ENCODE assay signal across 18 cellular contexts in genomic region chr11:92969634-92970347, GRCh38. TPM values are rescaled to one million over a fixed set of nuclear protein-coding genes. Genes with fewer than 3 reads are reported as not detected.
A peak's percentile ranks its signal among the peaks of the same experiment; 100 is the strongest.
DNase-seq lines count a peak whose midpoint lies in the region; ATAC-seq, FAIRE-seq and TF ChIP-seq lines count a peak whose summit lies in the region.
"Had no signal": no experiment of that assay in that cellular context is flagged by ENCODE, and none has a peak within 500 bp of the region (broad histone marks: within the 10 kb centered on the region; RNA-seq: fewer than 3 reads in every experiment).

TSS of gene MTNR1B (plus strand) at chr11:92969651. CDS start at chr11:92969726, 75 bp downstream.

- WGBS in liver, result 10% methylated on average over 58 of the region's 58 CpGs
- WGBS in HepG2 (ENCODE audit: low lambda C conversion rate), result 73% methylated on average over 31 of the region's 58 CpGs
- WGBS in endodermal cell (ENCODE audit: insufficient coverage in 1 of 2, insufficient read length in 1 of 2), 2 experiments, result 43 to 45% methylated on average over 22 to 58 of the region's 58 CpGs

- H3K79me2 ChIP-seq in HepG2 (ENCODE audit: insufficient read depth, low read length), result no peaks in the 10 kb centered on the region

- DNase-seq in HepG2 (ENCODE audit: low spot score) (no peak), endodermal cell (no peak), mesothelial cell of epicardium (ENCODE audit: low spot score in 2 of 2, unreplicated experiment in 2 of 2) (no peak), putamen (ENCODE audit: low spot score) (no peak), NCI-H446 (lab: John Stamatoyannopoulos, UW) (no peak)
- no peak for DNase-seq in activated CD4-positive, alpha-beta T cell treated with anti-CD3 and anti-CD28 coated beads for 1 hour
- DNase-seq in activated CD4-positive, alpha-beta T cell treated with anti-CD3 and anti-CD28 coated beads, Interleukin-2, amount 50 U/mL, for 4 hours, result no peak
- DNase-seq: activated gamma-delta T cell; Calu3; lower lobe of right lung; NCI-H1105; NCI-H774; Right ventricle myocardium superior; stimulated activated CD4-positive, alpha-beta T cell treated with anti-CD3 and anti-CD28 coated beads, Interleukin-15, amount 100 ng/mL, for 24 hours had no signal

- TF ChIP-seq POLR2A in HepG2 (IDR thresholded peaks at IDR 0.05; ENCODE audit: insufficient read depth in 1 of 2, low read depth in 2 of 2, low read length in 2 of 2), result no peak

- H3K4me3 Mint-ChIP-seq in endodermal cell, result peak within 1 kb of the TSS; percentile 49
- H3K4me3 Mint-ChIP-seq in mesothelial cell of epicardium, result peak within 1 kb of the TSS; percentile 37

- H3K4me2 ChIP-seq in HepG2 (ENCODE audit: low read depth, low read length), result no peak within 1 kb of the TSS

- H3K36me3 Mint-ChIP-seq in endodermal cell (ENCODE audit: low read depth), result no peaks in the 10 kb centered on the region
- no peaks in the 10 kb centered on the region for H3K36me3 Mint-ChIP-seq in mesothelial cell of epicardium

- H3K4me3 ChIP-seq in liver (ENCODE audit: low read depth in 1 of 3, low read length in 3 of 3) (peak within 1 kb of the TSS in 2 of 3 donors; percentile 22 to 36), HepG2 (replicated peaks in 1 of 3; ENCODE audit: insufficient read depth in 1 of 3, low read depth in 2 of 3, low read length in 3 of 3) (no peak within 1 kb of the TSS), endodermal cell (ENCODE audit: low read length) (peak within 1 kb of the TSS; percentile 69)
- H3K4me3 ChIP-seq: lower lobe of right lung, upper lobe of left lung had no signal

- H3K4me1 ChIP-seq in liver (ENCODE audit: control insufficient read depth in 4 of 4, insufficient read depth in 4 of 4, low read length in 3 of 4), result peaks cover 0 to 12% (median 6%) of the 10 kb centered on the region in 4 donors
- peaks cover 2% of the 10 kb centered on the region for H3K4me1 ChIP-seq in HepG2 (ENCODE audit: insufficient read depth, low read length)
- H3K4me1 ChIP-seq in endodermal cell (ENCODE audit: control insufficient read depth, insufficient read depth, low read length), result no peaks in the 10 kb centered on the region
- H3K4me1 ChIP-seq: lower lobe of right lung had no signal

- no peak within 1 kb of the TSS for H2AFZ ChIP-seq in HepG2 (ENCODE audit: low read length)

- H3K9me3 ChIP-seq in liver (ENCODE audit: control insufficient read depth in 4 of 4, low read length in 3 of 4) (no peaks in the 10 kb centered on the region), HepG2 (ENCODE audit: low read length) (no peaks in the 10 kb centered on the region), endodermal cell (ENCODE audit: control insufficient read depth, low read length) (no peaks in the 10 kb centered on the region)
- H3K9me3 ChIP-seq: lower lobe of right lung, upper lobe of left lung had no signal

- H3K27me3 ChIP-seq in liver (ENCODE audit: control insufficient read depth in 4 of 4, insufficient read depth in 4 of 4, low read length in 3 of 4) (peaks cover 0 to 3% (median 0%) of the 10 kb centered on the region in 4 donors), HepG2 (ENCODE audit: control insufficient read depth in 1 of 2, insufficient read depth in 2 of 2, low read length in 2 of 2) (peaks cover 0 to 8% of the 10 kb centered on the region in 2 experiments; a peak in 1 of 5 replicates), endodermal cell (ENCODE audit: control insufficient read depth, insufficient read depth, low read length, poor library complexity, severe bottlenecking) (peaks cover 34% of the 10 kb centered on the region)

- no peaks in the 10 kb centered on the region for H4K20me1 ChIP-seq in HepG2 (ENCODE audit: insufficient read depth, low read length)

- TF ChIP-seq EP300 in HepG2 (IDR thresholded peaks at IDR 0.05; ENCODE audit: low read depth in 2 of 2, low read length in 2 of 2), result no peak
- TF ChIP-seq EP300 in HepG2 (CRISPR knock-in tag; IDR thresholded peaks at IDR 0.05; ENCODE audit: borderline replicate concordance), result no peak

- intact Hi-C loops in HepG2 (cut with micrococcal nuclease; ENCODE audit: unreplicated experiment), result no loop called here

- no TSS peak for BruUV-seq in HepG2 (replicated peaks; lab: Mats Ljungman, UMichigan)

- CTCF ChIA-PET in HepG2 (lab: Yijun Ruan, JAX; ENCODE audit: low intra/inter-chr PET ratio, low total read pairs), result no interaction called here

- H3K27ac ChIP-seq in liver (ENCODE audit: low read depth in 1 of 2, low read length in 2 of 2), result no peak within 1 kb of the TSS
- no peak within 1 kb of the TSS for H3K27ac ChIP-seq in HepG2 (ENCODE audit: extremely low read length, insufficient read depth, low read length)
- no peak within 1 kb of the TSS for H3K27ac ChIP-seq in endodermal cell (ENCODE audit: low read depth, low read length)
- H3K27ac ChIP-seq: lower lobe of right lung, upper lobe of left lung had no signal

- ATAC-seq in HepG2, result no peak

- H3K27me3 Mint-ChIP-seq in endodermal cell (ENCODE audit: insufficient read depth) (peaks cover 50% of the 10 kb centered on the region), mesothelial cell of epicardium (ENCODE audit: low read depth) (peaks cover 82% of the 10 kb centered on the region)

- H3K4me1 Mint-ChIP-seq in endodermal cell (peaks cover 9% of the 10 kb centered on the region), mesothelial cell of epicardium (no peaks in the 10 kb centered on the region)

- H3K9me3 Mint-ChIP-seq in endodermal cell (no peaks in the 10 kb centered on the region), mesothelial cell of epicardium (peaks cover 4% of the 10 kb centered on the region)

- in situ Hi-C loops in HepG2 (cut with HindIII; ENCODE audit: extremely low pct_ligation_motif_present, low pct_unique_long_range_greater_than_20kb), result no loop called here

- no peaks in the 10 kb centered on the region for H3K36me3 ChIP-seq in liver (ENCODE audit: control insufficient read depth in 4 of 4, insufficient read depth in 3 of 4, low read depth in 1 of 4, low read length in 3 of 4)
- H3K36me3 ChIP-seq in HepG2 (replicated peaks in 1 of 2; ENCODE audit: control insufficient read depth in 1 of 2, insufficient read depth in 2 of 2, low read length in 2 of 2), result no peaks in the 10 kb centered on the region
- no peaks in the 10 kb centered on the region for H3K36me3 ChIP-seq in endodermal cell (ENCODE audit: control insufficient read depth, insufficient read depth, low read length)
- H3K36me3 ChIP-seq: lower lobe of right lung, upper lobe of left lung had no signal

- TF ChIP-seq RAD21 in liver (IDR thresholded peaks at IDR 0.05) (no peak), HepG2 (CRISPR knock-in tag; IDR thresholded peaks at IDR 0.05) (no peak)

- no peak for TF ChIP-seq CTCF in liver (IDR thresholded peaks at IDR 0.05; ENCODE audit: low read depth, low read length, missing input control)
- TF ChIP-seq CTCF in HepG2 (CRISPR knock-in tag; IDR thresholded peaks at IDR 0.05), result no peak
- TF ChIP-seq CTCF in endodermal cell (conservative IDR thresholded peaks at IDR 0.05), result no peak
- no peak for TF ChIP-seq CTCF in mesothelial cell of epicardium (IDR thresholded peaks at IDR 0.05; ENCODE audit: unreplicated experiment)

- H3K9ac ChIP-seq in liver (ENCODE audit: low read depth in 1 of 2, low read length in 2 of 2), result no peak within 1 kb of the TSS
- no peak within 1 kb of the TSS for H3K9ac ChIP-seq in HepG2 (ENCODE audit: insufficient read depth, low read depth, low read length)
- no peak within 1 kb of the TSS for H3K9ac ChIP-seq in endodermal cell (ENCODE audit: extremely low read depth, low read length, poor library complexity, severe bottlenecking)

- no peak for FAIRE-seq in HepG2 (lab: Jason Lieb, UNC)

- POLR2A ChIA-PET in HepG2 (lab: Yijun Ruan, JAX), result no interaction called here

- no peak within 1 kb of the TSS for H3K27ac Mint-ChIP-seq in endodermal cell
- no peak within 1 kb of the TSS for H3K27ac Mint-ChIP-seq in mesothelial cell of epicardium

TF ChIP-seq in liver, 16 proteins besides CTCF, POLR2A, EP300 and RAD21 (continues in another document):
- no peak for TF ChIP-seq NR2F2 (IDR thresholded peaks at IDR 0.05)
- TF ChIP-seq ATF3 (IDR thresholded peaks at IDR 0.05), result no peak
- no peak for TF ChIP-seq HNF4G (IDR thresholded peaks at IDR 0.05)

TF ChIP-seq in HepG2, 621 proteins besides CTCF, POLR2A, EP300 and RAD21 (continues in another document):
- no peak for TF ChIP-seq SALL2 (CRISPR knock-in tag; IDR thresholded peaks at IDR 0.05)
- no peak for TF ChIP-seq TEAD3 (CRISPR knock-in tag; optimal IDR thresholded peaks at IDR 0.05; ENCODE audit: borderline replicate concordance)
- TF ChIP-seq ARNT2 (CRISPR knock-in tag; IDR thresholded peaks at IDR 0.05; ENCODE audit: low read depth), result no peak

RNA-seq across cellular contexts. Expression of gene MTNR1B, which starts in this region (rescaled TPM):
- total RNA-seq in liver (not detected), HepG2 (2016; rRNA removed; fragmentation: Illumina TruSeq; extraction: Trizol) (not detected in 2 replicates), endodermal cell (under 1 TPM in 1 of 2 donors, not detected in 1; 0.53 TPM), mesothelial cell of epicardium (not detected in 3 replicates)
- polyA plus RNA-seq in liver (not detected), HepG2 (2011; rRNA removed) (not detected in 2 replicates)
- not detected in 2 replicates for total RNA-seq in HepG2 (2016; cell fraction: cytosol; rRNA removed; fragmentation: Illumina TruSeq; extraction: Trizol; ENCODE audit: low read depth)
- not detected in 2 replicates for total RNA-seq in HepG2 (2016; cell fraction: insoluble cytoplasmic fraction; rRNA removed; fragmentation: Illumina TruSeq; extraction: Trizol)
- not detected in 2 replicates for total RNA-seq in HepG2 (2016; cell fraction: membrane; rRNA removed; fragmentation: Illumina TruSeq; extraction: Trizol)
- not detected in 2 replicates for total RNA-seq in HepG2 (2016; cell fraction: nucleus; rRNA removed; fragmentation: Illumina TruSeq; extraction: Trizol)
- polyA plus RNA-seq in HepG2 (2011; cell fraction: cytosol; rRNA removed), result not detected in 2 replicates
- not detected in 2 replicates for polyA plus RNA-seq in HepG2 (2011; cell fraction: nucleus; rRNA removed)
- polyA plus RNA-seq in HepG2 (2012), result not detected in 2 replicates
- not detected in 2 replicates for polyA plus RNA-seq in HepG2 (2016; cell fraction: cytosol; fragmentation: Illumina TruSeq; extraction: Trizol; ENCODE audit: low read depth)
- not detected in 2 replicates for polyA plus RNA-seq in HepG2 (2016; cell fraction: insoluble cytoplasmic fraction; fragmentation: Illumina TruSeq; extraction: Trizol; ENCODE audit: low read depth)
- polyA plus RNA-seq in HepG2 (2016; cell fraction: membrane; fragmentation: Illumina TruSeq; extraction: Trizol; ENCODE audit: low read depth), result not detected in 2 replicates
- not detected in 2 replicates for polyA plus RNA-seq in HepG2 (2016; cell fraction: nucleus; fragmentation: Illumina TruSeq; extraction: Trizol; ENCODE audit: insufficient read depth, low read depth)
- polyA minus RNA-seq in HepG2 (2011; rRNA and poly(A)+ RNA removed; ENCODE audit: low replicate concordance), result not detected in 2 replicates
- polyA minus RNA-seq in HepG2 (2011; cell fraction: cytosol; rRNA and poly(A)+ RNA removed), result not detected in 2 replicates
- polyA minus RNA-seq in HepG2 (2011; cell fraction: nucleus; rRNA and poly(A)+ RNA removed), result not detected in 2 replicates
- polyA plus RNA-seq in endodermal cell (2013, experiment 1 of 2), result not detected
- polyA plus RNA-seq in endodermal cell (2013, experiment 2 of 2), result not detected
- total RNA-seq: Calu3, cardiac septum, lower lobe of right lung, omental fat pad, Right ventricle myocardium superior, upper lobe of left lung had no signal

Comparison
In these comparisons a context has a peak if more than half of its experiments do, and no peak if none do; other contexts are left out.
1. H3K4me3 ChIP-seq: peak in liver (2 of 3) and endodermal cell (single experiment); none in HepG2 (0 of 3).